ENCODE assay signal across 8 cellular contexts in genomic region chr2:172972005-172972619, GRCh38.
DNase-seq lines count a peak whose midpoint lies in the region; ATAC-seq and TF ChIP-seq lines count a peak whose summit lies in the region.

No MANE protein-coding gene starts in this region.

- ATAC-seq in HG02840 (IDR thresholded peaks at IDR 0.05; ENCODE audit: low FRiP score, unreplicated experiment) (no peak), HG03520 (IDR thresholded peaks at IDR 0.05; ENCODE audit: unreplicated experiment) (no peak)

- no peaks in the 10 kb centered on the region for H3K36me3 ChIP-seq in BE2C
- H3K36me3 ChIP-seq in cardiac muscle cell, result no peaks in the 10 kb centered on the region

- H3K4me1 ChIP-seq in BE2C (no peaks in the 10 kb centered on the region), cardiac muscle cell (ENCODE audit: low read depth) (peaks cover 22% of the 10 kb centered on the region)

- H3K27ac ChIP-seq in cardiac muscle cell, result no peak overlapping the region

- DNase-seq in BE2C (peak; percentile 28), GM19240 (ENCODE audit: insufficient read length, low spot score) (peak; percentile 47), NCI-H2171 (lab: John Stamatoyannopoulos, UW) (peak; percentile 32), activated T-cell treated with anti-CD3 and anti-CD28 coated beads for 48 hours (ENCODE audit: low read depth) (peak; percentile 36), cardiac muscle cell (ENCODE audit: low read depth in 1 of 2, low spot score in 1 of 2) (peak; percentile 55 to 64)
- peak; percentile 46 for DNase-seq in stimulated activated CD4-positive, alpha-beta T cell treated with anti-CD3 and anti-CD28 coated beads, Interleukin-12 subunit alpha, Interleukin-12 subunit beta, amount 100 ng/mL, for 4 hours

- peak; percentile 68 for TF ChIP-seq CTCF in BE2C (IDR thresholded peaks at IDR 0.05; ENCODE audit: low read depth, low read length)
- peak; percentile 83 for TF ChIP-seq CTCF in cardiac muscle cell (IDR thresholded peaks at IDR 0.05; ENCODE audit: low read depth, low read length)

- H3K4me3 ChIP-seq in BE2C (ENCODE audit: low read depth, low read length) (no peak overlapping the region), cardiac muscle cell (no peak overlapping the region)

- no peaks in the 10 kb centered on the region for H3K9me3 ChIP-seq in BE2C
- no peaks in the 10 kb centered on the region for H3K9me3 ChIP-seq in cardiac muscle cell (ENCODE audit: low read depth)

- no peaks in the 10 kb centered on the region for H3K27me3 ChIP-seq in BE2C
- H3K27me3 ChIP-seq in cardiac muscle cell, result no peaks in the 10 kb centered on the region
